Comparison of ENCODE assay signal across 1 cellular context in the genomic region with DNA sequence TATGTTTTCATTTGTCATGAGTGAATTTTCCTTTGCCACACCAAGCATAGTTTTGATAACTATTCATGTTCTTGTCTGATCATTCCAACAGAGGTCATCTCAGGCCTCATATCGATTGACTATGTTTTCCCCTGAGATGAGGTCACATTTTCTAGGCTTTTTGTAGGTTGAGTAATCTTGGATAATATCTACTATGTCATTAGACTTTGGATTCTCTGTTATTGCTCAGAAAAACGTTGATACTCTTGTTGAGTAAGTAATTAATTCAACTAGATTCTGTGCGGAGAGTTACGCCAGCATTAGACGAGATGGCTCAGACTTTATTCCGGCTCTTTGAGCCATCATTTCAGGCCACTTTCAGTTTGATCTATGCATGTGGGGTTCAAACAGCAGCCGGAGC.
A peak's percentile ranks its signal among the peaks of the same experiment; 100 is the strongest.
TF ChIP-seq lines count a peak whose summit lies in the region.

No MANE protein-coding gene starts in this region.

TF ChIP-seq in liver, 16 proteins besides CTCF, POLR2A, EP300 and RAD21:
- TF ChIP-seq HNF4G (IDR thresholded peaks at IDR 0.05) (peak; percentile 66), ATF3 (IDR thresholded peaks at IDR 0.05) (peak; percentile 68), GABPA (IDR thresholded peaks at IDR 0.05 in 1 of 2, conservative IDR thresholded peaks at IDR 0.05 in 1 of 2) (peak in 1 of 2 donors; percentile 33), FOXA1 (IDR thresholded peaks at IDR 0.05) (peak; percentile 75), RXRA (IDR thresholded peaks at IDR 0.05) (peak; percentile 96 to 98), NR2F2 (IDR thresholded peaks at IDR 0.05) (no peak), JUND (IDR thresholded peaks at IDR 0.05) (peak; percentile 89 to 97), SP1 (IDR thresholded peaks at IDR 0.05) (peak; percentile 86), TAF1 (conservative IDR thresholded peaks at IDR 0.05) (no peak), EGR1 (IDR thresholded peaks at IDR 0.05; ENCODE audit: low read depth in 2 of 2) (no peak), FOXA2 (IDR thresholded peaks at IDR 0.05) (peak; percentile 70), HNF4A (conservative IDR thresholded peaks at IDR 0.05) (peak; percentile 91 to 94), YY1 (IDR thresholded peaks at IDR 0.05) (peak; percentile 84)
- TF ChIP-seq, protein P1, sequence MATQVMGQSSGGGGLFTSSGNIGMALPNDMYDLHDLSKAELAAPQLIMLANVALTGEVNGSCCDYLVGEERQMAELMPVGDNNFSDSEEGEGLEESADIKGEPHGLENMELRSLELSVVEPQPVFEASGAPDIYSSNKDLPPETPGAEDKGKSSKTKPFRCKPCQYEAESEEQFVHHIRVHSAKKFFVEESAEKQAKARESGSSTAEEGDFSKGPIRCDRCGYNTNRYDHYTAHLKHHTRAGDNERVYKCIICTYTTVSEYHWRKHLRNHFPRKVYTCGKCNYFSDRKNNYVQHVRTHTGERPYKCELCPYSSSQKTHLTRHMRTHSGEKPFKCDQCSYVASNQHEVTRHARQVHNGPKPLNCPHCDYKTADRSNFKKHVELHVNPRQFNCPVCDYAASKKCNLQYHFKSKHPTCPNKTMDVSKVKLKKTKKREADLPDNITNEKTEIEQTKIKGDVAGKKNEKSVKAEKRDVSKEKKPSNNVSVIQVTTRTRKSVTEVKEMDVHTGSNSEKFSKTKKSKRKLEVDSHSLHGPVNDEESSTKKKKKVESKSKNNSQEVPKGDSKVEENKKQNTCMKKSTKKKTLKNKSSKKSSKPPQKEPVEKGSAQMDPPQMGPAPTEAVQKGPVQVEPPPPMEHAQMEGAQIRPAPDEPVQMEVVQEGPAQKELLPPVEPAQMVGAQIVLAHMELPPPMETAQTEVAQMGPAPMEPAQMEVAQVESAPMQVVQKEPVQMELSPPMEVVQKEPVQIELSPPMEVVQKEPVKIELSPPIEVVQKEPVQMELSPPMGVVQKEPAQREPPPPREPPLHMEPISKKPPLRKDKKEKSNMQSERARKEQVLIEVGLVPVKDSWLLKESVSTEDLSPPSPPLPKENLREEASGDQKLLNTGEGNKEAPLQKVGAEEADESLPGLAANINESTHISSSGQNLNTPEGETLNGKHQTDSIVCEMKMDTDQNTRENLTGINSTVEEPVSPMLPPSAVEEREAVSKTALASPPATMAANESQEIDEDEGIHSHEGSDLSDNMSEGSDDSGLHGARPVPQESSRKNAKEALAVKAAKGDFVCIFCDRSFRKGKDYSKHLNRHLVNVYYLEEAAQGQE (IDR thresholded peaks at IDR 0.05): peak; percentile 84
- TF ChIP-seq, protein P2, sequence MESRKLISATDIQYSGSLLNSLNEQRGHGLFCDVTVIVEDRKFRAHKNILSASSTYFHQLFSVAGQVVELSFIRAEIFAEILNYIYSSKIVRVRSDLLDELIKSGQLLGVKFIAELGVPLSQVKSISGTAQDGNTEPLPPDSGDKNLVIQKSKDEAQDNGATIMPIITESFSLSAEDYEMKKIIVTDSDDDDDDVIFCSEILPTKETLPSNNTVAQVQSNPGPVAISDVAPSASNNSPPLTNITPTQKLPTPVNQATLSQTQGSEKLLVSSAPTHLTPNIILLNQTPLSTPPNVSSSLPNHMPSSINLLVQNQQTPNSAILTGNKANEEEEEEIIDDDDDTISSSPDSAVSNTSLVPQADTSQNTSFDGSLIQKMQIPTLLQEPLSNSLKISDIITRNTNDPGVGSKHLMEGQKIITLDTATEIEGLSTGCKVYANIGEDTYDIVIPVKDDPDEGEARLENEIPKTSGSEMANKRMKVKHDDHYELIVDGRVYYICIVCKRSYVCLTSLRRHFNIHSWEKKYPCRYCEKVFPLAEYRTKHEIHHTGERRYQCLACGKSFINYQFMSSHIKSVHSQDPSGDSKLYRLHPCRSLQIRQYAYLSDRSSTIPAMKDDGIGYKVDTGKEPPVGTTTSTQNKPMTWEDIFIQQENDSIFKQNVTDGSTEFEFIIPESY (IDR thresholded peaks at IDR 0.05): peak; percentile 90
- TF ChIP-seq, protein P3, sequence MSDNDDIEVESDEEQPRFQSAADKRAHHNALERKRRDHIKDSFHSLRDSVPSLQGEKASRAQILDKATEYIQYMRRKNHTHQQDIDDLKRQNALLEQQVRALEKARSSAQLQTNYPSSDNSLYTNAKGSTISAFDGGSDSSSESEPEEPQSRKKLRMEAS (IDR thresholded peaks at IDR 0.05): peak; percentile 80
